Comparison of ENCODE assay signal across 8 cellular contexts in genomic region chr16:30698139-30698815, GRCh38. TPM values are rescaled to one million over a fixed set of nuclear protein-coding genes. Genes with fewer than 3 reads are reported as not detected.
DNase-seq lines count a peak whose midpoint lies in the region; ATAC-seq and TF ChIP-seq lines count a peak whose summit lies in the region.

No MANE protein-coding gene starts in this region.

- peak; percentile 60 for ATAC-seq in HG02610 (IDR thresholded peaks at IDR 0.05; ENCODE audit: unreplicated experiment)
- peak; percentile 86 for ATAC-seq in omental fat pad (ENCODE audit: low FRiP score)

- TF ChIP-seq CTCF in GM10266 (IDR thresholded peaks at IDR 0.05; ENCODE audit: control insufficient read depth, insufficient read depth, low read depth, missing control alignments) (no peak), omental fat pad (IDR thresholded peaks at IDR 0.05) (no peak)

- DNase-seq in GM10266 (ENCODE audit: extremely low spot score) (peak; percentile 99), NCI-H1092 (lab: John Stamatoyannopoulos, UW) (peak; percentile 90), SK-N-MC (ENCODE audit: low read depth, low spot score) (peak; percentile 81), glomerular visceral epithelial cell (ENCODE audit: extremely low spot score) (peak; percentile 96), omental fat pad (ENCODE audit: low spot score) (peak; percentile 94)

- peaks cover 33% of the 10 kb centered on the region for H3K36me3 ChIP-seq in SK-N-MC (ENCODE audit: insufficient read depth, low read length)

- H3K27ac ChIP-seq in SK-N-MC (peak overlapping the region; percentile 99), temporal lobe (ENCODE audit: low read depth, low read length) (peak overlapping the region; percentile 99)

- peak overlapping the region; percentile 100 for H3K9ac ChIP-seq in SK-N-MC (ENCODE audit: insufficient read length)

- no peaks in the 10 kb centered on the region for H3K27me3 Mint-ChIP-seq in activated naive CD4-positive, alpha-beta T cell treated with anti-CD3 and anti-CD28 coated beads, Interleukin-2, amount 50 U/mL, for 24 hours

- H3K4me1 Mint-ChIP-seq in activated naive CD4-positive, alpha-beta T cell treated with anti-CD3 and anti-CD28 coated beads, Interleukin-2, amount 50 U/mL, for 24 hours = peaks cover 34% of the 10 kb centered on the region

- H3K27ac Mint-ChIP-seq in activated naive CD4-positive, alpha-beta T cell treated with anti-CD3 and anti-CD28 coated beads, Interleukin-2, amount 50 U/mL, for 24 hours = peak overlapping the region; percentile 99

- H3K36me3 Mint-ChIP-seq in activated naive CD4-positive, alpha-beta T cell treated with anti-CD3 and anti-CD28 coated beads, Interleukin-2, amount 50 U/mL, for 24 hours = peaks cover 11% of the 10 kb centered on the region

- H3K4me3 Mint-ChIP-seq in activated naive CD4-positive, alpha-beta T cell treated with anti-CD3 and anti-CD28 coated beads, Interleukin-2, amount 50 U/mL, for 24 hours = peak overlapping the region; percentile 98

- no peaks in the 10 kb centered on the region for H3K9me3 Mint-ChIP-seq in activated naive CD4-positive, alpha-beta T cell treated with anti-CD3 and anti-CD28 coated beads, Interleukin-2, amount 50 U/mL, for 24 hours

- H3K9me3 ChIP-seq in SK-N-MC (ENCODE audit: low read depth, low read length) = no peaks in the 10 kb centered on the region

- H3K4me3 ChIP-seq in SK-N-MC = peak overlapping the region; percentile 99

RNA-seq across cellular contexts. Expression of gene SRCAP, which starts 0.7 kb away (rescaled TPM):
- 10 to 100 TPM; 15.9 to 40.4 (median 30.0) TPM for total RNA-seq in omental fat pad
- total RNA-seq in temporal lobe = 25.3 TPM

RNA-seq across cellular contexts. Expression of gene FBRS, which starts 40.0 kb away (rescaled TPM):
- total RNA-seq in omental fat pad (10 to 100 TPM; 15.4 to 49.7 (median 23.4) TPM), temporal lobe (14.3 TPM)

RNA-seq across cellular contexts. Expression of gene PRR14, which starts 47.5 kb away (rescaled TPM):
- 10 to 100 TPM; 12.7 to 50.4 (median 17.6) TPM for total RNA-seq in omental fat pad
- total RNA-seq in temporal lobe = 13.3 TPM

RNA-seq across cellular contexts. Expression of gene PHKG2, which starts 49.9 kb away (rescaled TPM):
- 10 to 100 TPM; 25.2 to 34.0 (median 29.4) TPM for total RNA-seq in omental fat pad
- 8.4 TPM for total RNA-seq in temporal lobe

Comparison
In these comparisons a context has a peak if more than half of its experiments do, and no peak if none do; other contexts are left out.
1. Peak in every context shown above with its lines: DNase-seq, ATAC-seq, H3K4me3 ChIP-seq and H3K27ac ChIP-seq.